Comparison of ENCODE assay signal across 1 cellular context in the genomic region with DNA sequence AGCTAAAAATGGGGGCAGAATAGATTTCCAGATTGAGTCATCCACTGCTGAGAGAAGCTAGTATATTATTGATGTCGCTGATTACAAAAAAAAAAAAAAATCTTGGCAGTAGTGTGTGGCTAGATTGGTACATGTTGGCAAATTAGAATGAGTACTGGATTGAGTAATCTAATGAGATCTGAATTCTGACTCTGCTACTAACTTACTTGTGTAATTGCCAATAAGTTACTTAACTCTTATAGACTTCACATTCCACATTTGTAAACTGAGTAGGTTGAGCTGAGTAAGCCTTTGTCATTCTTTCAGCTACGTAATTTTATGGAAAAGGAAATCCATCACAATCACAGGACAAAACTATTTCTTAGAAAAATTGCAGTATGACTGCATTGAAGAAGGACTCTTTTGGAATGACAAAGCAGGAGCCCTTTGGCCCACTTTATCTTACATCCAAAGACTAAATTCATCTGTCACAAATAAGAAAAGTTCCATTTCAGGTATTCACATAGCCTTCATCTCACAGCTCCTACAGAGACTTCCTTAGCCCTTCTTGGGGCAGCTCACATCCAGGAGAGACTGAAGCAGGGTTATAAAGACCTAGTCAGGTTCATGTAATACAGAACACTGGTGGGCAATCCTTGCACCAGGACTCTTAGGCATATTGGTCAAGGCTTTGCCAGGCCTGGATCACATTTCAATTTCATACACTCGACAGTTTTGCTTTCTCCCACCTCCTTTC.
TF ChIP-seq lines count a peak whose summit lies in the region.

No MANE protein-coding gene starts in this region.

TF ChIP-seq in HepG2, 621 proteins besides CTCF, POLR2A, EP300 and RAD21 (continued from another document):
- TF ChIP-seq, protein P1, sequence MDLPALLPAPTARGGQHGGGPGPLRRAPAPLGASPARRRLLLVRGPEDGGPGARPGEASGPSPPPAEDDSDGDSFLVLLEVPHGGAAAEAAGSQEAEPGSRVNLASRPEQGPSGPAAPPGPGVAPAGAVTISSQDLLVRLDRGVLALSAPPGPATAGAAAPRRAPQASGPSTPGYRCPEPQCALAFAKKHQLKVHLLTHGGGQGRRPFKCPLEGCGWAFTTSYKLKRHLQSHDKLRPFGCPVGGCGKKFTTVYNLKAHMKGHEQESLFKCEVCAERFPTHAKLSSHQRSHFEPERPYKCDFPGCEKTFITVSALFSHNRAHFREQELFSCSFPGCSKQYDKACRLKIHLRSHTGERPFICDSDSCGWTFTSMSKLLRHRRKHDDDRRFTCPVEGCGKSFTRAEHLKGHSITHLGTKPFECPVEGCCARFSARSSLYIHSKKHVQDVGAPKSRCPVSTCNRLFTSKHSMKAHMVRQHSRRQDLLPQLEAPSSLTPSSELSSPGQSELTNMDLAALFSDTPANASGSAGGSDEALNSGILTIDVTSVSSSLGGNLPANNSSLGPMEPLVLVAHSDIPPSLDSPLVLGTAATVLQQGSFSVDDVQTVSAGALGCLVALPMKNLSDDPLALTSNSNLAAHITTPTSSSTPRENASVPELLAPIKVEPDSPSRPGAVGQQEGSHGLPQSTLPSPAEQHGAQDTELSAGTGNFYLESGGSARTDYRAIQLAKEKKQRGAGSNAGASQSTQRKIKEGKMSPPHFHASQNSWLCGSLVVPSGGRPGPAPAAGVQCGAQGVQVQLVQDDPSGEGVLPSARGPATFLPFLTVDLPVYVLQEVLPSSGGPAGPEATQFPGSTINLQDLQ (CRISPR knock-in tag; IDR thresholded peaks at IDR 0.05) = no peak
- TF ChIP-seq, protein P2, sequence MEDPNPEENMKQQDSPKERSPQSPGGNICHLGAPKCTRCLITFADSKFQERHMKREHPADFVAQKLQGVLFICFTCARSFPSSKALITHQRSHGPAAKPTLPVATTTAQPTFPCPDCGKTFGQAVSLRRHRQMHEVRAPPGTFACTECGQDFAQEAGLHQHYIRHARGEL (CRISPR knock-in tag; IDR thresholded peaks at IDR 0.05) = no peak
TF ChIP-seq in HepG2: peak in this region for 0.
